Comparison of ENCODE assay signal across 1 cellular context in genomic region chr4:721261-722171, GRCh38.
A peak's percentile ranks its signal among the peaks of the same experiment; 100 is the strongest.
TF ChIP-seq lines count a peak whose summit lies in the region.

No MANE protein-coding gene starts in this region.

TF ChIP-seq in K562, 482 proteins besides CTCF, POLR2A, EP300 and RAD21:
- TF ChIP-seq ZBTB34 (CRISPR knock-in tag; IDR thresholded peaks at IDR 0.05), result no peak
- TF ChIP-seq POLR2G (IDR thresholded peaks at IDR 0.05; ENCODE audit: low read depth, low read length), result peak; percentile 42
- TF ChIP-seq HDAC3 (IDR thresholded peaks at IDR 0.05; ENCODE audit: borderline replicate concordance, partially characterized antibody), result no peak
- TF ChIP-seq EGR1 (conservative IDR thresholded peaks at IDR 0.05), result peak; percentile 38; the same call in 1 of the 2 replicates
- no peak for TF ChIP-seq PPARD (CRISPR knock-in tag; IDR thresholded peaks at IDR 0.05)
- no peak for TF ChIP-seq TFE3 (CRISPR knock-in tag; IDR thresholded peaks at IDR 0.05)
- TF ChIP-seq ATF3 (IDR thresholded peaks at IDR 0.05), result no peak
- no peak for TF ChIP-seq ATF3 (CRISPR knock-in tag; conservative IDR thresholded peaks at IDR 0.05)
- peak; percentile 48 for TF ChIP-seq RBM22 (IDR thresholded peaks at IDR 0.05; ENCODE audit: low read depth, low read length, poor library complexity, severe bottlenecking)
- TF ChIP-seq ZNF24 (IDR thresholded peaks at IDR 0.05), result no peak
- no peak for TF ChIP-seq SNIP1 (IDR thresholded peaks at IDR 0.05; ENCODE audit: low read depth)
